In genomic region chr5:139190125-139190524, GRCh38 we compare ENCODE assay signal across 15 cellular contexts. TPM values are rescaled to one million over a fixed set of nuclear protein-coding genes. Genes with fewer than 3 reads are reported as not detected.
DNase-seq lines count a peak whose midpoint lies in the region; ATAC-seq and TF ChIP-seq lines count a peak whose summit lies in the region.
"Had no signal": no experiment of that assay in that cellular context is flagged by ENCODE, and none has a peak within 500 bp of the region (broad histone marks: within the 10 kb centered on the region; RNA-seq: fewer than 3 reads in every experiment).

No MANE protein-coding gene starts in this region.

- TF ChIP-seq POLR2A in IMR-90 (IDR thresholded peaks at IDR 0.05; ENCODE audit: low read depth, low read length), result no peak

- TF ChIP-seq CTCF in IMR-90 (conservative IDR thresholded peaks at IDR 0.05; ENCODE audit: low read depth, low read length) (no peak), fibroblast of mammary gland (conservative IDR thresholded peaks at IDR 0.05; ENCODE audit: control insufficient read depth, insufficient read depth, low read depth, low read length) (no peak), mesothelial cell of epicardium (IDR thresholded peaks at IDR 0.05; ENCODE audit: unreplicated experiment) (no peak), MM.1S (IDR thresholded peaks at IDR 0.05; ENCODE audit: low read length) (no peak), neural progenitor cell (IDR thresholded peaks at IDR 0.05) (no peak)

- DNase-seq in IMR-90, result peak; percentile 95
- DNase-seq in fibroblast of mammary gland (ENCODE audit: low read depth), result peak; percentile 77
- DNase-seq in mesothelial cell of epicardium (ENCODE audit: low spot score in 2 of 2, unreplicated experiment in 2 of 2), result no peak
- DNase-seq in stimulated activated CD4-positive, alpha-beta T cell treated with anti-CD3 and anti-CD28 coated beads, Interleukin-1b, Interleukin-23, amount 100 ng/mL, for 48 hours, result no peak
- DNase-seq in stimulated activated CD4-positive, alpha-beta T cell treated with anti-CD3 and anti-CD28 coated beads, Interleukin-2, amount 100 ng/mL, for 24 hours, result no peak
- no peak for DNase-seq in MM.1S
- DNase-seq in neural progenitor cell (ENCODE audit: low spot score), result no peak
- DNase-seq: NCI-H1105; nephron progenitor cell; stimulated activated CD4-positive, alpha-beta T cell treated with anti-CD3 and anti-CD28 coated beads, Interleukin-12 subunit alpha, Interleukin-12 subunit beta, amount 100 ng/mL, for 4 hours; SW 1271 had no signal

- peaks cover 23% of the 10 kb centered on the region for H3K36me3 Mint-ChIP-seq in mesothelial cell of epicardium
- peaks cover 19% of the 10 kb centered on the region for H3K36me3 Mint-ChIP-seq in neural progenitor cell

- H3K18ac ChIP-seq in IMR-90 (ENCODE audit: low read depth, low read length), result peak overlapping the region; percentile 84

- H3K9me3 ChIP-seq in IMR-90 (ENCODE audit: control insufficient read depth, insufficient read depth, low read length) (no peaks in the 10 kb centered on the region), subcutaneous abdominal adipose tissue (ENCODE audit: control insufficient read depth in 5 of 5, low read length in 5 of 5) (no peaks in the 10 kb centered on the region), MM.1S (replicated peaks; ENCODE audit: insufficient read depth, low read length) (no peaks in the 10 kb centered on the region), neural progenitor cell (ENCODE audit: low read depth) (no peaks in the 10 kb centered on the region)

- TF ChIP-seq RAD21 in IMR-90 (IDR thresholded peaks at IDR 0.05; ENCODE audit: low read length), result no peak

- no CpG with 5 or more reads among the region's 3 CpGs for WGBS in IMR-90 (ENCODE audit: extremely low coverage in 2 of 2, insufficient read length in 1 of 2), 2 experiments

- CTCF ChIA-PET in IMR-90 (lab: Yijun Ruan, JAX), result no interaction called here

- H2BK120ac ChIP-seq in IMR-90 (ENCODE audit: low read depth, low read length), result peak overlapping the region; percentile 56; the same call in 1 of the 2 replicates

- peak overlapping the region; percentile 99; the same call in 1 of the 2 replicates for H3K27ac ChIP-seq in IMR-90 (ENCODE audit: insufficient read depth, low read length)
- H3K27ac ChIP-seq in subcutaneous abdominal adipose tissue (ENCODE audit: low read depth, low read length), result peak overlapping the region; percentile 48
- H3K27ac ChIP-seq in MM.1S (ENCODE audit: low read length), result no peak overlapping the region
- H3K27ac ChIP-seq in neural progenitor cell, result no peak overlapping the region

- peak overlapping the region; percentile 11 for H3K56ac ChIP-seq in IMR-90 (ENCODE audit: extremely low read depth, insufficient read depth, low read length)

- H3K9me3 Mint-ChIP-seq in mesothelial cell of epicardium (peaks cover 3% of the 10 kb centered on the region), neural progenitor cell (peaks cover 3% of the 10 kb centered on the region)
- H3K9me3 Mint-ChIP-seq: activated naive CD4-positive, alpha-beta T cell treated with anti-CD3 and anti-CD28 coated beads, Interleukin-2, amount 50 U/mL, for 24 hours; IgD-negative memory B cell; WTC11 had no signal

- H3K4me2 ChIP-seq in IMR-90 (ENCODE audit: low read depth, low read length) (peak overlapping the region; percentile 52; the same call in 1 of the 2 replicates), MM.1S (ENCODE audit: low read depth, low read length) (no peak overlapping the region), neural progenitor cell (no peak overlapping the region)

- peaks cover 14% of the 10 kb centered on the region for H3K9me1 ChIP-seq in IMR-90 (ENCODE audit: insufficient read depth, low read length)

- POLR2A ChIA-PET in IMR-90 (lab: Charles Lee; ENCODE audit: unreplicated experiment), result no interaction called here

- peak overlapping the region; percentile 47 for H3K14ac ChIP-seq in IMR-90 (replicated peaks; ENCODE audit: low read depth, low read length)

- peak overlapping the region; percentile 93 for H2BK5ac ChIP-seq in IMR-90 (ENCODE audit: low read depth, low read length, poor library complexity, severe bottlenecking)

- H2BK15ac ChIP-seq in IMR-90 (ENCODE audit: low read depth, low read length), result 0 out of 3 replicates have a peak overlapping the region, but pooled peaks have one; percentile 16

- H3K79me2 ChIP-seq in MM.1S (ENCODE audit: low read length), result peaks cover 6% of the 10 kb centered on the region; the same call in 1 of the 2 replicates
- H3K79me2 ChIP-seq in neural progenitor cell (ENCODE audit: low read depth), result no peaks in the 10 kb centered on the region

- BruUV-seq in IMR-90 (replicated peaks; lab: Mats Ljungman, UMichigan), result no TSS peak

- H3K4me3 ChIP-seq in IMR-90 (ENCODE audit: insufficient read depth, low read depth, low read length) (no peak overlapping the region), fibroblast of mammary gland (ENCODE audit: control insufficient read depth, low read depth, low read length) (no peak overlapping the region), subcutaneous abdominal adipose tissue (ENCODE audit: low read depth in 1 of 5, low read length in 5 of 5) (no peak overlapping the region), MM.1S (ENCODE audit: low read length) (no peak overlapping the region), neural progenitor cell (no peak overlapping the region)

- no peak overlapping the region for H3K4me3 Mint-ChIP-seq in mesothelial cell of epicardium
- no peak overlapping the region for H3K4me3 Mint-ChIP-seq in neural progenitor cell
- H3K4me3 Mint-ChIP-seq: activated naive CD4-positive, alpha-beta T cell treated with anti-CD3 and anti-CD28 coated beads, Interleukin-2, amount 50 U/mL, for 24 hours; IgD-negative memory B cell; nephron progenitor cell; WTC11 had no signal

- H2AFZ ChIP-seq in IMR-90 (replicated peaks; ENCODE audit: low read length, poor library complexity), result no peak overlapping the region
- no peak overlapping the region for H2AFZ ChIP-seq in MM.1S (ENCODE audit: low read length)
- H2AFZ ChIP-seq in neural progenitor cell (replicated peaks), result no peak overlapping the region

- H3K9me2 ChIP-seq in MM.1S (replicated peaks; ENCODE audit: insufficient read depth, low read length), result no peaks in the 10 kb centered on the region

- dilution Hi-C loops in IMR-90 (cut with HindIII; ENCODE audit: low sequenced_read_pairs, unreplicated experiment), result no loop called here

- peak overlapping the region; percentile 2 to 46; a peak in 2 of 4 replicates for H4K8ac ChIP-seq in IMR-90 (ENCODE audit: low read depth in 2 of 2, low read length in 2 of 2)

- no peaks in the 10 kb centered on the region for H3K27me3 Mint-ChIP-seq in mesothelial cell of epicardium (ENCODE audit: low read depth)
- peaks cover 6% of the 10 kb centered on the region for H3K27me3 Mint-ChIP-seq in neural progenitor cell (ENCODE audit: insufficient read depth, low read depth)
- H3K27me3 Mint-ChIP-seq: activated naive CD4-positive, alpha-beta T cell treated with anti-CD3 and anti-CD28 coated beads, Interleukin-2, amount 50 U/mL, for 24 hours; IgD-negative memory B cell had no signal

- ATAC-seq in IMR-90 (ENCODE audit: low read depth), result peak; percentile 76
- ATAC-seq: WTC11 had no signal

- intact Hi-C loops in IMR-90 (cut with micrococcal nuclease), result no loop called here

- in situ Hi-C loops in IMR-90 (cut with MboI; ENCODE audit: low sequenced_read_pairs), result no loop called here

- H2AK5ac ChIP-seq in IMR-90 (ENCODE audit: low read depth, low read length), result no peak overlapping the region

- no peak overlapping the region for H2AK9ac ChIP-seq in IMR-90 (replicated peaks; ENCODE audit: low read depth, low read length, poor library complexity)

- no peak overlapping the region for H3K23ac ChIP-seq in IMR-90 (ENCODE audit: low read depth, low read length)

- peak overlapping the region; percentile 58 for H3K4ac ChIP-seq in IMR-90 (ENCODE audit: low read depth, low read length)

- peak overlapping the region; percentile 83 for H3K27ac Mint-ChIP-seq in mesothelial cell of epicardium
- H3K27ac Mint-ChIP-seq in neural progenitor cell, result no peak overlapping the region
- H3K27ac Mint-ChIP-seq: activated naive CD4-positive, alpha-beta T cell treated with anti-CD3 and anti-CD28 coated beads, Interleukin-2, amount 50 U/mL, for 24 hours; IgD-negative memory B cell; nephron progenitor cell; WTC11 had no signal

- H2BK20ac ChIP-seq in IMR-90 (ENCODE audit: low read depth, low read length), result peak overlapping the region; percentile 17; the same call in 1 of the 2 replicates

- peaks cover 34% of the 10 kb centered on the region for H3K4me1 Mint-ChIP-seq in mesothelial cell of epicardium
- peaks cover 11% of the 10 kb centered on the region for H3K4me1 Mint-ChIP-seq in neural progenitor cell

- H4K20me1 ChIP-seq in IMR-90 (ENCODE audit: insufficient read depth, low read length) (no peaks in the 10 kb centered on the region), MM.1S (ENCODE audit: insufficient read depth, low read length) (no peaks in the 10 kb centered on the region), neural progenitor cell (ENCODE audit: low read depth) (no peaks in the 10 kb centered on the region)

- H4K91ac ChIP-seq in IMR-90 (ENCODE audit: insufficient read depth, low read depth, low read length), result no peak overlapping the region

- H3K9ac ChIP-seq in IMR-90 (ENCODE audit: low read depth, low read length), result peak overlapping the region; percentile 73
- peak overlapping the region in 2 of 5 donors; percentile 0 to 35 for H3K9ac ChIP-seq in subcutaneous abdominal adipose tissue (ENCODE audit: low read length in 5 of 5)
- no peak overlapping the region for H3K9ac ChIP-seq in MM.1S (ENCODE audit: low read length)
- no peak overlapping the region for H3K9ac ChIP-seq in neural progenitor cell

- H3F3A ChIP-seq in MM.1S (ENCODE audit: insufficient read depth, low read length), result peaks cover 10% of the 10 kb centered on the region
- peaks cover 13% of the 10 kb centered on the region for H3F3A ChIP-seq in neural progenitor cell (ENCODE audit: low read depth)

- peaks cover 23% of the 10 kb centered on the region for H3K4me1 ChIP-seq in IMR-90 (ENCODE audit: control insufficient read depth, insufficient read depth, low read length)
- peaks cover 2 to 28% (median 15%) of the 10 kb centered on the region in 5 donors for H3K4me1 ChIP-seq in subcutaneous abdominal adipose tissue (ENCODE audit: control insufficient read depth in 5 of 5, insufficient read depth in 5 of 5, low read length in 5 of 5)
- peaks cover 18% of the 10 kb centered on the region for H3K4me1 ChIP-seq in MM.1S (ENCODE audit: low read length)
- H3K4me1 ChIP-seq in neural progenitor cell, result no peaks in the 10 kb centered on the region

- H3K79me1 ChIP-seq in IMR-90 (ENCODE audit: low read depth in 1 of 2, low read length in 2 of 2), result peaks cover 22 to 53% of the 10 kb centered on the region in 2 experiments

- peak overlapping the region; percentile 93 for H4K5ac ChIP-seq in IMR-90 (ENCODE audit: low read depth, low read length)

- H3K36me3 ChIP-seq in IMR-90 (ENCODE audit: control insufficient read depth, insufficient read depth, low read length), result no peaks in the 10 kb centered on the region
- H3K36me3 ChIP-seq in subcutaneous abdominal adipose tissue (ENCODE audit: control insufficient read depth in 5 of 5, insufficient read depth in 5 of 5, low read length in 5 of 5), result peaks cover 0 to 3% (median 0%) of the 10 kb centered on the region in 5 donors
- H3K36me3 ChIP-seq in MM.1S (replicated peaks; ENCODE audit: insufficient read depth, low read length), result no peaks in the 10 kb centered on the region
- H3K36me3 ChIP-seq in neural progenitor cell, result no peaks in the 10 kb centered on the region

- H3K27me3 ChIP-seq in IMR-90 (ENCODE audit: control insufficient read depth, insufficient read depth, low read length) (no peaks in the 10 kb centered on the region), subcutaneous abdominal adipose tissue (ENCODE audit: control insufficient read depth in 5 of 5, insufficient read depth in 4 of 5, low read length in 5 of 5) (no peaks in the 10 kb centered on the region), MM.1S (replicated peaks; ENCODE audit: insufficient read depth, low read length) (no peaks in the 10 kb centered on the region), neural progenitor cell (no peaks in the 10 kb centered on the region)

RNA-seq across cellular contexts. Expression of gene SIL1, which starts 8.0 kb away (rescaled TPM):
- total RNA-seq in IMR-90 (2012; rRNA removed) (56.1 and 61.4 TPM in 2 replicates), mesothelial cell of epicardium (46.2 to 55.4 TPM (median 51.2 TPM) in 3 replicates), neural progenitor cell (ENCODE audit: low replicate concordance) (5.5 and 9.7 TPM in 2 replicates)
- polyA plus RNA-seq in IMR-90 (2012; rRNA removed), result 66.0 and 80.7 TPM in 2 replicates
- polyA plus RNA-seq in IMR-90 (2012; cell fraction: cytosol; rRNA removed), result 76.2 and 95.1 TPM in 2 replicates
- polyA plus RNA-seq in IMR-90 (2012; cell fraction: nucleus; rRNA removed; ENCODE audit: low replicate concordance), result 22.3 and 55.0 TPM in 2 replicates

Comparison
In these comparisons a context has a peak if more than half of its experiments do, and no peak if none do; other contexts are left out.
1. DNase-seq: peak in IMR-90 (single experiment) and fibroblast of mammary gland (single experiment); none in mesothelial cell of epicardium (0 of 2), stimulated activated CD4-positive, alpha-beta T cell treated with anti-CD3 and anti-CD28 coated beads, Interleukin-1b, Interleukin-23, amount 100 ng/mL, for 48 hours (single experiment), stimulated activated CD4-positive, alpha-beta T cell treated with anti-CD3 and anti-CD28 coated beads, Interleukin-2, amount 100 ng/mL, for 24 hours (0 of 2), MM.1S (single experiment) and neural progenitor cell (single experiment).
2. H3K27ac ChIP-seq: peak in IMR-90 (single experiment) and subcutaneous abdominal adipose tissue (single experiment); none in MM.1S (single experiment) and neural progenitor cell (single experiment).